In the genomic region with DNA sequence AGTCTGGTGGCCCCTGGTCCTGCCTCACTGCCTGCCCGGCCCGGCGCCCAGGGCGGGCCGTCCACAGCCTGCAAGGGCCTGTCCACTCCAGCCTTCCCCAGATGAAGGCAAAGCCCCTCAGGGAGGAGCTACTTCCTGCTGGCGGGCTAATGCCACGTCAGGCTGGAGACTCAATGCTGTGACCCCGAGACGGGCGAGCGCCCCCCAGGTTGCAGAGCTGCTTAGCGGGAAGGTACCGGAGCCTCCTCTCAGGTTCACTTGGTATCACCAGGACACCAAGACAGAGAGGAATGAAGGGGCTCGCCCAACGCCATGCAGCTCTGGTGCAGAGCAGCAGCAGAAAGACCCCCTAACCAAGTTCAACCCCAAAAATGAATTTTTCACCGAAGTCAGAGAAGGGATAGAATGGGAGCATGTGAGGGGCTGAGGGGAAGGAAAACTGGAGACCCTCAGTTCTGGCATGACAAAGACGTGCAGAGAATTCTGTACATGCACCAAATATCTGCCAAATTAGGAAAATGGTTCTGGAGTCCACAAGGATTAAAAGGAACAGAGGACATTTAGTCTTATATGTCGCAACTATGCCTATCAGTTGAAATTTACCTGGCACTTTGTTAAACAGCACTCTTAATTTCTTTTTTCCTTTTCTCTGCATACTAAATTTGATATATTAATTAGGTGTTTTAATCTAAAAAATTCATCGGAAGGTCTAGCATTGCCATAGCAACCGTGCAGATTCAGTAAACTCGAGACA, we compare ENCODE assay signal across 16 cellular contexts.
"Had no signal": no experiment of that assay in that cellular context is flagged by ENCODE, and none has a peak within 500 bp of the region (broad histone marks: within the 10 kb centered on the region; RNA-seq: fewer than 3 reads in every experiment).

No MANE protein-coding gene starts in this region.

- ATAC-seq: body of pancreas; effector memory CD8-positive, alpha-beta T cell; foreskin keratinocyte had no signal

- H3K27ac ChIP-seq: body of pancreas, foreskin keratinocyte, parathyroid adenoma, skin epidermis, transverse colon had no signal

- H3K4me3 ChIP-seq: body of pancreas, skin epidermis, transverse colon had no signal

- H3K27me3 ChIP-seq: body of pancreas had no signal

- H2AFZ ChIP-seq: parathyroid adenoma had no signal

- H3K9me3 ChIP-seq: body of pancreas, transverse colon had no signal

- H3K4me1 ChIP-seq: foreskin keratinocyte had no signal

- H3K9ac ChIP-seq: parathyroid adenoma had no signal

- H3K36me3 ChIP-seq: transverse colon had no signal

- DNase-seq: activated CD4-positive, alpha-beta T cell treated with anti-CD3 and anti-CD28 coated beads for 1 hour; activated CD4-positive, alpha-beta T cell treated with anti-CD3 and anti-CD28 coated beads, Interleukin-2, amount 50 U/mL, for 4 hours; activated naive CD4-positive, alpha-beta T cell treated with anti-CD3 and anti-CD28 coated beads, Interleukin-2, amount 50 U/mL, for 16 hours; activated T-cell treated with anti-CD3 and anti-CD28 coated beads, Interleukin-2, amount 50 U/mL, for 1 hour; amniotic stem cell; body of pancreas; effector memory CD8-positive, alpha-beta T cell; foreskin keratinocyte; glutamatergic neuron; hypothalamus; kidney glomerular epithelial cell; stimulated activated CD4-positive, alpha-beta T cell treated with anti-CD3 and anti-CD28 coated beads, Interleukin-4, amount 100 ng/mL, for 24 hours; stimulated activated naive CD4-positive, alpha-beta T cell; transverse colon had no signal
